10 cellular contexts compared by ENCODE assay signal in the genomic region with DNA sequence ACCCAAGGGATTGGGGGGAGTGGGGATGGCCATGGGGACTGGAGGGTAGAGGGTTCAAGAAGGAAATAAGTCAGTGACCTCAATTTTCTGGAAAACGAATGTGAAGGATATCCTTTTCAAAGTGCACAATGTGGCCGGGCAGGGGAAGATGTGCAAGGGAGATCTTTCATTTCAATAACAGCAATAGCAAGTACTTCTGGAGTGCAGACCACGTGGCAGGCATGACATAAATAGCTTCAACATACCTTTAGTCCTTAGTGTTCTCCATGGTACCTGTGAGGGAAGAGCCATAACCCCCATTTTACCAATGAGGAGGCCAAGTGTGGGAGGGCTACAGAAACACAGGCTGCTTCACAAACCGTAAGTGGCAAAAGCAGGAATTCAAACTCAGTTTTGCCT.
DNase-seq lines count a peak whose midpoint lies in the region; ATAC-seq and TF ChIP-seq lines count a peak whose summit lies in the region.
"Had no signal": no experiment of that assay in that cellular context is flagged by ENCODE, and none has a peak within 500 bp of the region (broad histone marks: within the 10 kb centered on the region; RNA-seq: fewer than 3 reads in every experiment).

No MANE protein-coding gene starts in this region.

- H3K9me3 Mint-ChIP-seq in osteocyte (ENCODE audit: unreplicated experiment), result no peaks in the 10 kb centered on the region
- H3K9me3 Mint-ChIP-seq: nephron had no signal

- peak overlapping the region; percentile 25 for H3K27ac Mint-ChIP-seq in osteocyte (ENCODE audit: unreplicated experiment)

- H3F3A ChIP-seq in DOHH2 (ENCODE audit: control insufficient read depth, insufficient read depth), result peaks cover 39% of the 10 kb centered on the region

- CTCF ChIA-PET in mammary epithelial cell (lab: Charles Lee; ENCODE audit: low non-redundant PET), result no interaction called here

- H3K27me3 ChIP-seq in DOHH2 (ENCODE audit: control insufficient read depth, low read length) (no peaks in the 10 kb centered on the region), mammary epithelial cell (ENCODE audit: insufficient read depth, low read length) (no peaks in the 10 kb centered on the region)

- ATAC-seq in GM19397 (IDR thresholded peaks at IDR 0.05; ENCODE audit: unreplicated experiment) (no peak), HG03135 (IDR thresholded peaks at IDR 0.05; ENCODE audit: unreplicated experiment) (no peak)

- peak; percentile 36 for DNase-seq in NAMALWA (ENCODE audit: low spot score)
- no peak for DNase-seq in mammary epithelial cell
- no peak for DNase-seq in osteocyte (ENCODE audit: extremely low spot score, unreplicated experiment)
- no peak for DNase-seq in NCI-H774 (lab: John Stamatoyannopoulos, UW)
- no peak for DNase-seq in LoVo (ENCODE audit: low spot score)
- DNase-seq: NCI-H526 treated with DMSO at 0.1 percent for 48 hours had no signal

- in situ Hi-C loops in mammary epithelial cell (cut with MboI; ENCODE audit: low sequenced_read_pairs in 2 of 2), result no loop called here

- H3K9me2 ChIP-seq in DOHH2 (replicated peaks; ENCODE audit: control insufficient read depth, low read length), result no peaks in the 10 kb centered on the region

- dilution Hi-C loops in mammary epithelial cell (cut with HindIII; ENCODE audit: low sequenced_read_pairs), result no loop called here

- 66% methylated on average over 3 of the region's 4 CpGs for WGBS in mammary epithelial cell (ENCODE audit: low coverage, missing lambda C conversion rate)

- H3K4me3 ChIP-seq in DOHH2 (ENCODE audit: low read length) (peak overlapping the region; percentile 75), mammary epithelial cell (replicated peaks in 1 of 3; ENCODE audit: insufficient read depth in 1 of 3, low read depth in 2 of 3, low read length in 3 of 3) (no peak overlapping the region)

- H3K27ac ChIP-seq in DOHH2 (ENCODE audit: low read depth, low read length) (peak overlapping the region; percentile 99), mammary epithelial cell (ENCODE audit: insufficient read depth, low read depth, low read length) (peak overlapping the region; percentile 93)

- H3K4me1 ChIP-seq in DOHH2 (ENCODE audit: control insufficient read depth, low read length) (peaks cover 99% of the 10 kb centered on the region), mammary epithelial cell (ENCODE audit: insufficient read depth, low read length) (peaks cover 54% of the 10 kb centered on the region)

- H3K4me2 ChIP-seq in DOHH2 (ENCODE audit: low read length) (peak overlapping the region; percentile 91), mammary epithelial cell (ENCODE audit: insufficient read depth, low read depth, low read length) (peak overlapping the region; percentile 38)

- peaks cover 7% of the 10 kb centered on the region for H3K36me3 Mint-ChIP-seq in osteocyte (ENCODE audit: unreplicated experiment)

- no peak for TF ChIP-seq CTCF in DOHH2 (IDR thresholded peaks at IDR 0.05; ENCODE audit: low read depth, low read length, poor library complexity, severe bottlenecking)
- TF ChIP-seq CTCF in mammary epithelial cell (conservative IDR thresholded peaks at IDR 0.05 in 1 of 2, IDR thresholded peaks at IDR 0.05 in 1 of 2; ENCODE audit: extremely low read depth in 1 of 2, insufficient read depth in 1 of 2, low read depth in 1 of 2, low read length in 2 of 2), result no peak
- no peak for TF ChIP-seq CTCF in osteocyte (IDR thresholded peaks at IDR 0.05)

- H3K79me2 ChIP-seq in DOHH2 (ENCODE audit: control insufficient read depth, low read length) (peaks cover 82% of the 10 kb centered on the region), mammary epithelial cell (ENCODE audit: insufficient read depth, low read length) (peaks cover 19% of the 10 kb centered on the region)

- intact Hi-C loops in mammary epithelial cell (cut with micrococcal nuclease), result loop anchor here (1.0 to 5.0 kb wide), 4 partner anchors 14 to 383 kb away; no protein-coding TSS in a partner anchor

- H3K4me1 Mint-ChIP-seq in osteocyte (ENCODE audit: unreplicated experiment), result peaks cover 56% of the 10 kb centered on the region

- H4K20me1 ChIP-seq in DOHH2 (ENCODE audit: control insufficient read depth, insufficient read depth, low read depth, low read length), result no peaks in the 10 kb centered on the region
- H4K20me1 ChIP-seq in mammary epithelial cell (ENCODE audit: insufficient read depth, low read length), result no peaks in the 10 kb centered on the region

- no peak overlapping the region for H3K4me3 Mint-ChIP-seq in osteocyte (ENCODE audit: unreplicated experiment)
- H3K4me3 Mint-ChIP-seq: nephron had no signal

- peaks cover 5% of the 10 kb centered on the region for H3K36me3 ChIP-seq in DOHH2 (ENCODE audit: control insufficient read depth, low read length)
- H3K36me3 ChIP-seq in mammary epithelial cell (ENCODE audit: insufficient read depth, low read length), result no peaks in the 10 kb centered on the region

- BruUV-seq in mammary epithelial cell (replicated peaks; lab: Mats Ljungman, UMichigan), result no TSS peak

- H3K9me3 ChIP-seq in DOHH2 (ENCODE audit: control insufficient read depth, insufficient read depth, low read length) (no peaks in the 10 kb centered on the region), mammary epithelial cell (replicated peaks; ENCODE audit: insufficient read depth, low read length) (no peaks in the 10 kb centered on the region)

- H2AFZ ChIP-seq in mammary epithelial cell (ENCODE audit: low read depth, low read length), result peak overlapping the region; percentile 27

- no peaks in the 10 kb centered on the region for H3K27me3 Mint-ChIP-seq in osteocyte (ENCODE audit: unreplicated experiment)

- H3K9ac ChIP-seq in mammary epithelial cell (ENCODE audit: insufficient read depth, low read length), result peak overlapping the region; percentile 21
